In the genomic region with DNA sequence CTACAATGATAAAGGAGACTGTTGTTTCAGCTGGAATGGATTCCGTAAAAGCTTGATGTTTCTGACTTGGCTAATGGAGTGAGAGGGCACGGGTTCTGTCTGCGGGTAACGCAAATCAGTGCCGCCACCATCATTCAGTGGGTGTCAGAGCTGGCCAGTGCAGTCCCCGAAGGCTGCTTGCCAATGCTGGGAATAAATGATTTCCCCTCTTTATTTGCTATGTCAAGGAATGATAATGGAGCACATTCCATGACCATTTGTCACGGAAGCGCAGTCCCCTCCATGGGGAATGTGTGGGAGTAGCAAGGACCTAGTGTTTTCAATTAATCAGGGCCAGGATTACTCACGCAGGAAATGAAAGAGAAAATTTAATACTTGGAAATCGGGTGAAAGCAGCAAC, we compare ENCODE assay signal across 16 cellular contexts.
DNase-seq lines count a peak whose midpoint lies in the region; ATAC-seq and TF ChIP-seq lines count a peak whose summit lies in the region.
"Had no signal": no experiment of that assay in that cellular context is flagged by ENCODE, and none has a peak within 500 bp of the region (broad histone marks: within the 10 kb centered on the region; RNA-seq: fewer than 3 reads in every experiment).

No MANE protein-coding gene starts in this region.

- no peaks in the 10 kb centered on the region for H3K36me3 Mint-ChIP-seq in osteocyte (ENCODE audit: unreplicated experiment)
- no peaks in the 10 kb centered on the region for H3K36me3 Mint-ChIP-seq in T-helper 17 cell (ENCODE audit: low read depth)
- H3K36me3 Mint-ChIP-seq: activated CD8-positive, alpha-beta memory T cell treated with anti-CD3 and anti-CD28 coated beads, Interleukin-2, amount 10 ng/mL, durations not matched to agents 7 days and 5 days; activated naive CD8-positive, alpha-beta T cell treated with anti-CD3 and anti-CD28 coated beads for 36 hours had no signal

- no peaks in the 10 kb centered on the region for H3K9me3 ChIP-seq in T-helper 17 cell (ENCODE audit: control insufficient read depth, low read length, poor library complexity, severe bottlenecking)
- H3K9me3 ChIP-seq: prostate gland, stomach had no signal

- H3K27ac Mint-ChIP-seq in osteocyte (ENCODE audit: unreplicated experiment) (peak overlapping the region; percentile 76), T-helper 17 cell (no peak overlapping the region)
- H3K27ac Mint-ChIP-seq: activated CD8-positive, alpha-beta memory T cell treated with anti-CD3 and anti-CD28 coated beads, Interleukin-2, amount 10 ng/mL, durations not matched to agents 7 days and 5 days; activated naive CD8-positive, alpha-beta T cell treated with anti-CD3 and anti-CD28 coated beads for 36 hours had no signal

- peak overlapping the region; percentile 50 for H3K4me3 Mint-ChIP-seq in osteocyte (ENCODE audit: unreplicated experiment)
- H3K4me3 Mint-ChIP-seq in T-helper 17 cell: no peak overlapping the region
- H3K4me3 Mint-ChIP-seq: activated CD8-positive, alpha-beta memory T cell treated with anti-CD3 and anti-CD28 coated beads, Interleukin-2, amount 10 ng/mL, durations not matched to agents 7 days and 5 days; activated naive CD8-positive, alpha-beta T cell treated with anti-CD3 and anti-CD28 coated beads for 36 hours had no signal

- H3K4me3 ChIP-seq in fibroblast of villous mesenchyme (ENCODE audit: low read depth, low read length): no peak overlapping the region
- H3K4me3 ChIP-seq: prostate gland, stomach had no signal

- TF ChIP-seq CTCF in fibroblast of villous mesenchyme (IDR thresholded peaks at IDR 0.05; ENCODE audit: insufficient read depth, low read depth, low read length): no peak
- no peak for TF ChIP-seq CTCF in osteocyte (IDR thresholded peaks at IDR 0.05)

- H3K4me1 Mint-ChIP-seq in osteocyte (ENCODE audit: unreplicated experiment): peaks cover 25% of the 10 kb centered on the region
- no peaks in the 10 kb centered on the region for H3K4me1 Mint-ChIP-seq in T-helper 17 cell
- H3K4me1 Mint-ChIP-seq: activated CD8-positive, alpha-beta memory T cell treated with anti-CD3 and anti-CD28 coated beads, Interleukin-2, amount 10 ng/mL, durations not matched to agents 7 days and 5 days; activated naive CD8-positive, alpha-beta T cell treated with anti-CD3 and anti-CD28 coated beads for 36 hours had no signal

- DNase-seq in EH (ENCODE audit: low read depth): peak; percentile 39
- peak; percentile 60 for DNase-seq in fibroblast of villous mesenchyme (ENCODE audit: low read depth)
- DNase-seq in osteocyte (ENCODE audit: extremely low spot score, unreplicated experiment): no peak
- DNase-seq in NCI-H1105 (lab: John Stamatoyannopoulos, UW): no peak
- no peak for DNase-seq in retina
- no peak for DNase-seq in T-helper 17 cell
- DNase-seq: activated CD8-positive, alpha-beta memory T cell treated with anti-CD3 and anti-CD28 coated beads, Interleukin-2, amount 10 ng/mL, durations not matched to agents 7 days and 5 days; activated naive CD8-positive, alpha-beta T cell treated with anti-CD3 and anti-CD28 coated beads for 36 hours; hippocampal formation; NCI-H1092; NCI-H524; SHP77; stomach had no signal

- ATAC-seq in SK-N-SH treated with all-trans-retinoic acid at 6 μM for 48 hours (peak; percentile 54; the same call in 2 of the 3 replicates), GM21723 (IDR thresholded peaks at IDR 0.05; ENCODE audit: unreplicated experiment) (no peak), T-helper 17 cell (no peak)
- ATAC-seq: activated CD8-positive, alpha-beta memory T cell treated with anti-CD3 and anti-CD28 coated beads, Interleukin-2, amount 10 ng/mL, durations not matched to agents 7 days and 5 days had no signal

- peaks cover 4% of the 10 kb centered on the region for H3K9me3 Mint-ChIP-seq in osteocyte (ENCODE audit: unreplicated experiment)
- H3K9me3 Mint-ChIP-seq: activated naive CD8-positive, alpha-beta T cell treated with anti-CD3 and anti-CD28 coated beads for 36 hours had no signal

- H3K27me3 Mint-ChIP-seq in osteocyte (ENCODE audit: unreplicated experiment) (no peaks in the 10 kb centered on the region), T-helper 17 cell (no peaks in the 10 kb centered on the region)
- H3K27me3 Mint-ChIP-seq: activated CD8-positive, alpha-beta memory T cell treated with anti-CD3 and anti-CD28 coated beads, Interleukin-2, amount 10 ng/mL, durations not matched to agents 7 days and 5 days had no signal

TF ChIP-seq in SK-N-SH treated with all-trans-retinoic acid at 6 μM for 48 hours, 23 proteins besides CTCF, POLR2A, EP300 and RAD21 (continues in another document):
- TF ChIP-seq RARB (CRISPR knock-in tag; IDR thresholded peaks at IDR 0.05) (no peak), ZNF565 (CRISPR knock-in tag; conservative IDR thresholded peaks at IDR 0.05; ENCODE audit: low read depth) (no peak), BACH2 (CRISPR knock-in tag; IDR thresholded peaks at IDR 0.05; ENCODE audit: borderline replicate concordance) (no peak), ZFP3 (CRISPR knock-in tag; IDR thresholded peaks at IDR 0.05) (no peak), ZNF70 (CRISPR knock-in tag; IDR thresholded peaks at IDR 0.05) (no peak), TOX (CRISPR knock-in tag; IDR thresholded peaks at IDR 0.05; ENCODE audit: borderline replicate concordance) (no peak), GLIS3 (CRISPR knock-in tag; IDR thresholded peaks at IDR 0.05) (no peak), OSR1 (CRISPR knock-in tag; IDR thresholded peaks at IDR 0.05) (no peak), ZC3H10 (CRISPR knock-in tag; IDR thresholded peaks at IDR 0.05) (no peak), ISL1 (CRISPR knock-in tag; IDR thresholded peaks at IDR 0.05) (no peak), SNAI2 (CRISPR knock-in tag; IDR thresholded peaks at IDR 0.05) (no peak), ESRRG (CRISPR knock-in tag; IDR thresholded peaks at IDR 0.05) (no peak), CSDC2 (CRISPR knock-in tag; IDR thresholded peaks at IDR 0.05) (no peak), PPARA (CRISPR knock-in tag; IDR thresholded peaks at IDR 0.05; ENCODE audit: borderline replicate concordance) (no peak)
- TF ChIP-seq, protein P1, sequence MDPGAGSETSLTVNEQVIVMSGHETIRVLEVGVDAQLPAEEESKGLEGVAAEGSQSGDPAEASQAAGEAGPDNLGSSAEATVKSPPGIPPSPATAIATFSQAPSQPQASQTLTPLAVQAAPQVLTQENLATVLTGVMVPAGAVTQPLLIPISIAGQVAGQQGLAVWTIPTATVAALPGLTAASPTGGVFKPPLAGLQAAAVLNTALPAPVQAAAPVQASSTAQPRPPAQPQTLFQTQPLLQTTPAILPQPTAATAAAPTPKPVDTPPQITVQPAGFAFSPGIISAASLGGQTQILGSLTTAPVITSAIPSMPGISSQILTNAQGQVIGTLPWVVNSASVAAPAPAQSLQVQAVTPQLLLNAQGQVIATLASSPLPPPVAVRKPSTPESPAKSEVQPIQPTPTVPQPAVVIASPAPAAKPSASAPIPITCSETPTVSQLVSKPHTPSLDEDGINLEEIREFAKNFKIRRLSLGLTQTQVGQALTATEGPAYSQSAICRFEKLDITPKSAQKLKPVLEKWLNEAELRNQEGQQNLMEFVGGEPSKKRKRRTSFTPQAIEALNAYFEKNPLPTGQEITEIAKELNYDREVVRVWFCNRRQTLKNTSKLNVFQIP (CRISPR knock-in tag; IDR thresholded peaks at IDR 0.05; ENCODE audit: borderline replicate concordance, low read depth): no peak
- TF ChIP-seq, protein P2, sequence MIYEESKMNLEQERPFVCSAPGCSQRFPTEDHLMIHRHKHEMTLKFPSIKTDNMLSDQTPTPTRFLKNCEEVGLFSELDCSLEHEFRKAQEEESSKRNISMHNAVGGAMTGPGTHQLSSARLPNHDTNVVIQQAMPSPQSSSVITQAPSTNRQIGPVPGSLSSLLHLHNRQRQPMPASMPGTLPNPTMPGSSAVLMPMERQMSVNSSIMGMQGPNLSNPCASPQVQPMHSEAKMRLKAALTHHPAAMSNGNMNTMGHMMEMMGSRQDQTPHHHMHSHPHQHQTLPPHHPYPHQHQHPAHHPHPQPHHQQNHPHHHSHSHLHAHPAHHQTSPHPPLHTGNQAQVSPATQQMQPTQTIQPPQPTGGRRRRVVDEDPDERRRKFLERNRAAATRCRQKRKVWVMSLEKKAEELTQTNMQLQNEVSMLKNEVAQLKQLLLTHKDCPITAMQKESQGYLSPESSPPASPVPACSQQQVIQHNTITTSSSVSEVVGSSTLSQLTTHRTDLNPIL (CRISPR knock-in tag; IDR thresholded peaks at IDR 0.05; ENCODE audit: low read depth): no peak
- TF ChIP-seq, protein P3, sequence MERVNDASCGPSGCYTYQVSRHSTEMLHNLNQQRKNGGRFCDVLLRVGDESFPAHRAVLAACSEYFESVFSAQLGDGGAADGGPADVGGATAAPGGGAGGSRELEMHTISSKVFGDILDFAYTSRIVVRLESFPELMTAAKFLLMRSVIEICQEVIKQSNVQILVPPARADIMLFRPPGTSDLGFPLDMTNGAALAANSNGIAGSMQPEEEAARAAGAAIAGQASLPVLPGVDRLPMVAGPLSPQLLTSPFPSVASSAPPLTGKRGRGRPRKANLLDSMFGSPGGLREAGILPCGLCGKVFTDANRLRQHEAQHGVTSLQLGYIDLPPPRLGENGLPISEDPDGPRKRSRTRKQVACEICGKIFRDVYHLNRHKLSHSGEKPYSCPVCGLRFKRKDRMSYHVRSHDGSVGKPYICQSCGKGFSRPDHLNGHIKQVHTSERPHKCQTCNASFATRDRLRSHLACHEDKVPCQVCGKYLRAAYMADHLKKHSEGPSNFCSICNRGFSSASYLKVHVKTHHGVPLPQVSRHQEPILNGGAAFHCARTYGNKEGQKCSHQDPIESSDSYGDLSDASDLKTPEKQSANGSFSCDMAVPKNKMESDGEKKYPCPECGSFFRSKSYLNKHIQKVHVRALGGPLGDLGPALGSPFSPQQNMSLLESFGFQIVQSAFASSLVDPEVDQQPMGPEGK (CRISPR knock-in tag; IDR thresholded peaks at IDR 0.05; ENCODE audit: borderline replicate concordance): no peak

Comparison
In these comparisons a context has a peak if more than half of its experiments do, and no peak if none do; other contexts are left out.
1. DNase-seq: peak in EH (single experiment) and fibroblast of villous mesenchyme (single experiment); none in osteocyte (single experiment), NCI-H1105 (single experiment), retina (single experiment) and T-helper 17 cell (0 of 3).